8 cellular contexts compared by ENCODE assay signal in the genomic region with DNA sequence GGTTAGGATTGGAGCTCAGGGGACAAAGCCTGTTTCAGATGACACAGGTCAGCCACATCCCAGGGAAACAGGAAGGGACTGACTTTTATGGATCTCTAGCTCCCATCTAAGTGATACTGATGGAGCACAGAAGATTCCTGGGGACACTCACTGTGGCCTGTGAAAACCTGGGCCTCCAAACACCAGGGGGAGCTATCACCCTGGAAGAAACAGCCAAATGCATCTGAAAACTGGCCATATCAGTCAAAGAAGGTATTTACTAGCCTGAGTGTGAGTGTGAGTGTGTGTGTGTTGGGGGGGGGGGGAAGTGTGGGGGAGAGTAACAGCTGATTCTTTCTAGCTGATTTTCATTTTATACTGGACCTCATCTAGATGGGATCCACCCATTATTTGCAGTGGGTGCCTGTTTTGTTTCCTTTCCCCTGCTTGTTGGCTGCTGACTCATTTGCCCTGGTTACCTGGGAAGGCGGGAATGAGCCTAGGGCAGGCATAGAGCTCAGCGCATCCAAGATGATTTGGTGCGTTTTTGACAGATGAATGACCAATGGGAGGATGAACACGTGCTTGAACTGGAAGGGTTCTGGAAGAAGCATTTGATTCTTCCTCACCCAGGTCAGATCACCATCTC.
DNase-seq lines count a peak whose midpoint lies in the region; ATAC-seq and TF ChIP-seq lines count a peak whose summit lies in the region.

No MANE protein-coding gene starts in this region.

- no peak overlapping the region for H2BK5ac ChIP-seq in mesenchymal stem cell (ENCODE audit: low read depth, low read length, poor library complexity, severe bottlenecking)

- no peak overlapping the region for H4K8ac ChIP-seq in mesenchymal stem cell (ENCODE audit: low read length)

- no peaks in the 10 kb centered on the region for H3K79me1 ChIP-seq in mesenchymal stem cell (replicated peaks; ENCODE audit: low read length, poor library complexity, severe bottlenecking)

- H3K27me3 ChIP-seq in OCI-LY3 (ENCODE audit: low read depth, low read length) = peaks cover 29% of the 10 kb centered on the region
- peaks cover 0 to 5% of the 10 kb centered on the region in 2 experiments for H3K27me3 ChIP-seq in mesenchymal stem cell (ENCODE audit: control insufficient read depth in 1 of 2, insufficient read depth in 1 of 2, low read length in 2 of 2)

- H4K91ac ChIP-seq in mesenchymal stem cell (ENCODE audit: low read length) = no peak overlapping the region

- H2BK12ac ChIP-seq in mesenchymal stem cell (ENCODE audit: low read length in 2 of 2) = no peak overlapping the region

- no peaks in the 10 kb centered on the region for H4K20me1 ChIP-seq in OCI-LY3 (ENCODE audit: insufficient read depth, low read length)

- peak; percentile 56 for DNase-seq in DMS 273 (lab: John Stamatoyannopoulos, UW; ENCODE audit: unreplicated experiment)
- no peak for DNase-seq in DMS 273 treated with DMSO at 0.1 percent for 48 hours (lab: John Stamatoyannopoulos, UW)
- peak; percentile 25 for DNase-seq in HFFc6
- peak; percentile 33 for DNase-seq in cerebellar cortex (ENCODE audit: low spot score)
- peak; percentile 11 for DNase-seq in mesenchymal stem cell
- no peak for DNase-seq in effector CD8-positive, alpha-beta T cell (lab: John Stamatoyannopoulos, UW)

- H3K4ac ChIP-seq in mesenchymal stem cell (ENCODE audit: low read depth in 1 of 2, low read length in 2 of 2) = no peak overlapping the region

- peaks cover 52% of the 10 kb centered on the region for H3K4me1 Mint-ChIP-seq in HFFc6 (ENCODE audit: low read depth)

- H2AFZ ChIP-seq in OCI-LY3 (ENCODE audit: low read depth, low read length) = no peak overlapping the region
- no peak overlapping the region for H2AFZ ChIP-seq in mesenchymal stem cell (ENCODE audit: low read depth, low read length)

- H3K36me3 Mint-ChIP-seq in HFFc6 (ENCODE audit: low read depth) = peaks cover 11% of the 10 kb centered on the region

- H3K36me3 ChIP-seq in OCI-LY3 (replicated peaks; ENCODE audit: low read depth, low read length) (no peaks in the 10 kb centered on the region), mesenchymal stem cell (ENCODE audit: control insufficient read depth in 1 of 2, insufficient read depth in 2 of 2, low read depth in 1 of 2, low read length in 2 of 2) (peaks cover 0 to 6% of the 10 kb centered on the region in 2 experiments)

- no peak overlapping the region for H3K4me3 ChIP-seq in OCI-LY3 (ENCODE audit: low read length)
- no peak overlapping the region for H3K4me3 ChIP-seq in mesenchymal stem cell (ENCODE audit: insufficient read depth in 1 of 2, low read depth in 1 of 2, low read length in 2 of 2)

- WGBS in mesenchymal stem cell = 59% methylated on average over 4 of the region's 4 CpGs

- no peak overlapping the region for H3K23ac ChIP-seq in mesenchymal stem cell (ENCODE audit: low read length in 2 of 2)

- no peak overlapping the region for H2BK120ac ChIP-seq in mesenchymal stem cell (ENCODE audit: low read depth, low read length)

- no peaks in the 10 kb centered on the region for H3K79me2 ChIP-seq in OCI-LY3 (ENCODE audit: low read length)

- ATAC-seq in GM19452 (IDR thresholded peaks at IDR 0.05; ENCODE audit: unreplicated experiment) = no peak

- H3K9me3 ChIP-seq in OCI-LY3 (ENCODE audit: insufficient read depth, low read length) (no peaks in the 10 kb centered on the region), mesenchymal stem cell (ENCODE audit: control insufficient read depth, low read length) (no peaks in the 10 kb centered on the region)

- no peak overlapping the region for H3K4me3 Mint-ChIP-seq in HFFc6

- H3K9ac ChIP-seq in OCI-LY3 (ENCODE audit: low read length) (no peak overlapping the region), mesenchymal stem cell (ENCODE audit: low read length) (no peak overlapping the region)

- no peak overlapping the region for H3K14ac ChIP-seq in mesenchymal stem cell (ENCODE audit: low read length in 2 of 2)

- no peak overlapping the region for H2AK5ac ChIP-seq in mesenchymal stem cell (ENCODE audit: low read length, severe bottlenecking)

- H3K27ac ChIP-seq in OCI-LY3 (ENCODE audit: low read length) (no peak overlapping the region), mesenchymal stem cell (ENCODE audit: low read length, poor library complexity, severe bottlenecking) (no peak overlapping the region)

- H3K4me1 ChIP-seq in OCI-LY3 (ENCODE audit: low read length) (no peaks in the 10 kb centered on the region), mesenchymal stem cell (ENCODE audit: control insufficient read depth, insufficient read depth, low read depth, low read length) (peaks cover 10% of the 10 kb centered on the region)

- peak; percentile 78 for TF ChIP-seq CTCF in HFFc6 (IDR thresholded peaks at IDR 0.05)
- peak; percentile 75 for TF ChIP-seq CTCF in OCI-LY3 (IDR thresholded peaks at IDR 0.05; ENCODE audit: low read depth, low read length)

- peaks cover 9% of the 10 kb centered on the region for H3K27me3 Mint-ChIP-seq in HFFc6 (ENCODE audit: insufficient read depth)

- H3K9me3 Mint-ChIP-seq in HFFc6 = no peaks in the 10 kb centered on the region

- H3K18ac ChIP-seq in mesenchymal stem cell (ENCODE audit: low read depth in 1 of 2, low read length in 2 of 2) = no peak overlapping the region

- H2BK15ac ChIP-seq in mesenchymal stem cell (ENCODE audit: low read depth, poor library complexity, severe bottlenecking) = no peak overlapping the region

- H3K4me2 ChIP-seq in OCI-LY3 (ENCODE audit: low read length) = no peak overlapping the region
- H3K4me2 ChIP-seq in mesenchymal stem cell (ENCODE audit: low read length, poor library complexity, severe bottlenecking) = no peak overlapping the region

- no peak overlapping the region for H3K27ac Mint-ChIP-seq in HFFc6

Comparison
In these comparisons a context has a peak if more than half of its experiments do, and no peak if none do; other contexts are left out.
1. DNase-seq: peak in DMS 273 (single experiment), HFFc6 (single experiment), cerebellar cortex (single experiment) and mesenchymal stem cell (single experiment); none in DMS 273 treated with DMSO at 0.1 percent for 48 hours (single experiment) and effector CD8-positive, alpha-beta T cell (single experiment).